Comparison of ENCODE assay signal across 11 cellular contexts in the genomic region with DNA sequence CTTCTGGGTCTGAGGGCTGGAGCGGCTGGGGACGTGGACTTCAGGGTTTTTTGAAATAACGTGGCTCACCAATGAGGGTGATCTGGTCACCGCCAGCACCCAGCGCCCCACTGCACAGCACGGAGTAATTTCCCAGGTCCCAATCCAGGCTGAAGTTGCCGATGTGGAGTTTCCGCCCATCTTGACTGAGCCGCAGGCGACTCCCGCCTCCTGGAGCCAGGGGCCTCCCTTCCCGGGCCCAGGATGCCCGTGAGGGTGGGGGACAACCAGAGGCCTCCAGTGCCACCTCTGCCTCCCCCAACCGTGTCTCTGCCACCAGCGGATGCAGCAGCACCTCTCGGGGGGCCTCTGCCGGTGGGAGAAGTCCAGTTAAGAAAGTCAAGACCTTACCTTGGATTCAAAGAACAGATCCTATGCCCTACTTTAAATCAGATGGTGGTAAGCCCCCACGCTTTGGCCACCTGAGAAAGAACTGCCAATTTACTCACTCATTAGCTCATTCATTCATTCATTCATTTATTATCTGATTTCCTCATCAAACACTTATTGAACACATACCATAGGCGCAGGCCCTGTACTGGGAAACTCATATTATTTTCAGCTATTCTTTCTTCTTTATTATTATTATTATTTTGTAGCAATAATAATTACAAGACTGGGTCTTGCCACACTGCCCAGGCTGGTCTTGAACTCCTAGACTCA. TPM values are rescaled to one million over a fixed set of nuclear protein-coding genes. Genes with fewer than 3 reads are reported as not detected.
DNase-seq lines count a peak whose midpoint lies in the region; ATAC-seq and TF ChIP-seq lines count a peak whose summit lies in the region.
"Had no signal": no experiment of that assay in that cellular context is flagged by ENCODE, and none has a peak within 500 bp of the region (broad histone marks: within the 10 kb centered on the region; RNA-seq: fewer than 3 reads in every experiment).

No MANE protein-coding gene starts in this region.

- POLR2A ChIA-PET in CD4-positive, alpha-beta memory T cell (lab: Charles Lee; ENCODE audit: partially characterized antibody) = interaction anchor here (2.1 kb wide), 1 partner anchor 30 kb away, joined by 10 read pairs; a partner anchor contains a TSS

- no peak for DNase-seq in CD4-positive, alpha-beta memory T cell
- DNase-seq in HFFc6 = no peak
- no peak for DNase-seq in activated naive CD8-positive, alpha-beta T cell treated with anti-CD3 and anti-CD28 coated beads for 36 hours
- no peak for DNase-seq in inferior parietal cortex (ENCODE audit: extremely low spot score)
- no peak for DNase-seq in ascending aorta (ENCODE audit: low spot score in 2 of 2)
- DNase-seq in OCI-M2 (lab: John Stamatoyannopoulos, UW; ENCODE audit: unreplicated experiment) = no peak

- peaks cover 15% of the 10 kb centered on the region for H3K4me1 ChIP-seq in CD4-positive, alpha-beta memory T cell (ENCODE audit: insufficient read depth, low read length)
- H3K4me1 ChIP-seq in ascending aorta = peaks cover 0 to 4% of the 10 kb centered on the region in 2 donors

- no peaks in the 10 kb centered on the region for H3K36me3 ChIP-seq in CD4-positive, alpha-beta memory T cell (ENCODE audit: insufficient read depth, low read length)
- no peaks in the 10 kb centered on the region for H3K36me3 ChIP-seq in ascending aorta
- H3K36me3 ChIP-seq: brain microvascular endothelial cell had no signal

- H3K27me3 Mint-ChIP-seq in CD4-positive, alpha-beta memory T cell = peaks cover 0 to 4% of the 10 kb centered on the region in 2 donors
- peaks cover 3% of the 10 kb centered on the region for H3K27me3 Mint-ChIP-seq in HFFc6 (ENCODE audit: insufficient read depth)
- H3K27me3 Mint-ChIP-seq in activated naive CD8-positive, alpha-beta T cell treated with anti-CD3 and anti-CD28 coated beads for 36 hours = peaks cover 9% of the 10 kb centered on the region
- H3K27me3 Mint-ChIP-seq in nephron (ENCODE audit: low read depth) = peaks cover 20% of the 10 kb centered on the region

- no peaks in the 10 kb centered on the region for H3K36me3 Mint-ChIP-seq in CD4-positive, alpha-beta memory T cell
- no peaks in the 10 kb centered on the region for H3K36me3 Mint-ChIP-seq in HFFc6 (ENCODE audit: low read depth)
- no peaks in the 10 kb centered on the region for H3K36me3 Mint-ChIP-seq in activated naive CD8-positive, alpha-beta T cell treated with anti-CD3 and anti-CD28 coated beads for 36 hours
- peaks cover 17% of the 10 kb centered on the region for H3K36me3 Mint-ChIP-seq in nephron (ENCODE audit: low read depth)

- H3K4me3 ChIP-seq in CD4-positive, alpha-beta memory T cell (ENCODE audit: low read length in 2 of 2) = no peak overlapping the region
- peak overlapping the region in 1 of 2 donors; percentile 85 for H3K4me3 ChIP-seq in ascending aorta

- peak overlapping the region in 6 of 8 donors; percentile 67 to 90 (median 85) for H3K4me3 Mint-ChIP-seq in CD4-positive, alpha-beta memory T cell
- peak overlapping the region; percentile 91 for H3K4me3 Mint-ChIP-seq in HFFc6
- peak overlapping the region; percentile 85 for H3K4me3 Mint-ChIP-seq in activated naive CD8-positive, alpha-beta T cell treated with anti-CD3 and anti-CD28 coated beads for 36 hours
- peak overlapping the region; percentile 90 to 97 (median 95) for H3K4me3 Mint-ChIP-seq in nephron

- H3K27ac ChIP-seq in CD4-positive, alpha-beta memory T cell (ENCODE audit: low read depth, low read length) = no peak overlapping the region
- H3K27ac ChIP-seq in ascending aorta = no peak overlapping the region
- H3K27ac ChIP-seq: SK-N-MC had no signal

- no peaks in the 10 kb centered on the region for H3K9me3 ChIP-seq in CD4-positive, alpha-beta memory T cell (ENCODE audit: control insufficient read depth in 1 of 2, low read length in 2 of 2)
- H3K9me3 ChIP-seq in ascending aorta = no peaks in the 10 kb centered on the region

- CTCF ChIA-PET in CD4-positive, alpha-beta memory T cell (lab: Charles Lee; ENCODE audit: partially characterized antibody) = interaction anchor here (0.7 to 1.2 kb wide), 14 partner anchors 9 to 440 kb away, joined by 3 to 8 read pairs (median 4); a partner anchor contains a TSS

- no peaks in the 10 kb centered on the region for H3K27me3 ChIP-seq in CD4-positive, alpha-beta memory T cell (ENCODE audit: insufficient read depth, low read length)
- H3K27me3 ChIP-seq in ascending aorta = no peaks in the 10 kb centered on the region
- H3K27me3 ChIP-seq: brain microvascular endothelial cell had no signal

- TF ChIP-seq CTCF in HFFc6 (IDR thresholded peaks at IDR 0.05) = no peak
- no peak for TF ChIP-seq CTCF in nephron (IDR thresholded peaks at IDR 0.05; ENCODE audit: unreplicated experiment in 3 of 3)
- no peak for TF ChIP-seq CTCF in ascending aorta (IDR thresholded peaks at IDR 0.05)

- peaks cover 12 to 27% (median 18%) of the 10 kb centered on the region in 4 donors for H3K4me1 Mint-ChIP-seq in CD4-positive, alpha-beta memory T cell
- H3K4me1 Mint-ChIP-seq in HFFc6 (ENCODE audit: low read depth) (peaks cover 21% of the 10 kb centered on the region), nephron (peaks cover 15% of the 10 kb centered on the region)
- peaks cover 9% of the 10 kb centered on the region for H3K4me1 Mint-ChIP-seq in activated naive CD8-positive, alpha-beta T cell treated with anti-CD3 and anti-CD28 coated beads for 36 hours

- no peak for ATAC-seq in GM21390 (IDR thresholded peaks at IDR 0.05; ENCODE audit: unreplicated experiment)

- H3K9me3 Mint-ChIP-seq in CD4-positive, alpha-beta memory T cell = no peaks in the 10 kb centered on the region
- H3K9me3 Mint-ChIP-seq in HFFc6 = peaks cover 6% of the 10 kb centered on the region; the same call in 1 of the 2 replicates
- no peaks in the 10 kb centered on the region for H3K9me3 Mint-ChIP-seq in activated naive CD8-positive, alpha-beta T cell treated with anti-CD3 and anti-CD28 coated beads for 36 hours
- H3K9me3 Mint-ChIP-seq in nephron = no peaks in the 10 kb centered on the region

- intact Hi-C loops in CD4-positive, alpha-beta memory T cell (cut with micrococcal nuclease) = loop anchor here (1.0 kb wide), 1 partner anchor 177 kb away; no protein-coding TSS in a partner anchor
- intact Hi-C loops in ascending aorta (cut with DNase I) = loop anchor here (1.0 to 2.0 kb wide), 4 partner anchors 101 to 439 kb away; no protein-coding TSS in a partner anchor

- H3K27ac Mint-ChIP-seq in CD4-positive, alpha-beta memory T cell = peak overlapping the region in 1 of 7 donors; percentile 84
- H3K27ac Mint-ChIP-seq in HFFc6 (no peak overlapping the region; the same call in 1 of the 2 replicates), nephron (peak overlapping the region; percentile 81 to 96 (median 81))
- H3K27ac Mint-ChIP-seq in activated naive CD8-positive, alpha-beta T cell treated with anti-CD3 and anti-CD28 coated beads for 36 hours = peak overlapping the region; percentile 71

RNA-seq across cellular contexts. Expression of a gene that starts 3.9 kb away (rescaled TPM):
- total RNA-seq in CD4-positive, alpha-beta memory T cell = under 1 TPM; 0.22 to 0.26 TPM
- under 1 TPM in 1 of 2 donors, not detected in 1; 0.17 TPM for polyA plus RNA-seq in CD4-positive, alpha-beta memory T cell
- total RNA-seq in HFFc6 (2021; fragmentation: NEBNext Ultra II Directional; extraction: Animal tissue kit (Norgen Biotek cat#: 25700)) = 1 to 10 TPM in 2 of 6 experiments, under 1 TPM in 4; 0.79 to 1.6 (median 0.89) TPM
- total RNA-seq in activated naive CD8-positive, alpha-beta T cell treated with anti-CD3 and anti-CD28 coated beads for 36 hours = 1 to 10 TPM; 1.3 to 1.6 TPM
- 1.4 TPM for total RNA-seq in ascending aorta

RNA-seq across cellular contexts. Expression of a gene that starts 26.6 kb away (rescaled TPM):
- total RNA-seq in CD4-positive, alpha-beta memory T cell = not detected
- polyA plus RNA-seq in CD4-positive, alpha-beta memory T cell = not detected
- not detected for total RNA-seq in HFFc6 (2021; fragmentation: NEBNext Ultra II Directional; extraction: Animal tissue kit (Norgen Biotek cat#: 25700))
- under 1 TPM; 0.12 to 0.18 TPM for total RNA-seq in activated naive CD8-positive, alpha-beta T cell treated with anti-CD3 and anti-CD28 coated beads for 36 hours
- total RNA-seq in ascending aorta = 4.9 TPM

RNA-seq across cellular contexts. Expression of a gene that starts 28.2 kb away (rescaled TPM):
- total RNA-seq in CD4-positive, alpha-beta memory T cell = 10 to 100 TPM; 51.4 to 53.9 TPM
- 10 to 100 TPM; 65.2 to 97.0 TPM for polyA plus RNA-seq in CD4-positive, alpha-beta memory T cell
- 100 to 1,000 TPM; 109 to 157 (median 132) TPM for total RNA-seq in HFFc6 (2021; fragmentation: NEBNext Ultra II Directional; extraction: Animal tissue kit (Norgen Biotek cat#: 25700))
- total RNA-seq in activated naive CD8-positive, alpha-beta T cell treated with anti-CD3 and anti-CD28 coated beads for 36 hours = 100 to 1,000 TPM; 115 to 130 TPM
- total RNA-seq in ascending aorta = 42.5 TPM

RNA-seq across cellular contexts. Expression of a gene that starts 30.8 kb away (rescaled TPM):
- total RNA-seq in CD4-positive, alpha-beta memory T cell = 1 to 10 TPM; 1.5 to 2.0 TPM
- polyA plus RNA-seq in CD4-positive, alpha-beta memory T cell = not detected
- total RNA-seq in HFFc6 (2021; fragmentation: NEBNext Ultra II Directional; extraction: Animal tissue kit (Norgen Biotek cat#: 25700)) = 1 to 10 TPM in 3 of 6 experiments, under 1 TPM in 3; 0.60 to 2.3 (median 0.94) TPM
- 1 to 10 TPM; 2.0 to 3.8 TPM for total RNA-seq in activated naive CD8-positive, alpha-beta T cell treated with anti-CD3 and anti-CD28 coated beads for 36 hours
- not detected for total RNA-seq in ascending aorta
- total RNA-seq: temporal lobe had no signal

RNA-seq across cellular contexts. Expression of a gene that starts 34.4 kb away (rescaled TPM):
- total RNA-seq in CD4-positive, alpha-beta memory T cell = 1 to 10 TPM; 2.7 to 2.8 TPM
- polyA plus RNA-seq in CD4-positive, alpha-beta memory T cell = 10 to 100 TPM; 36.5 to 44.3 TPM
- total RNA-seq in HFFc6 (2021; fragmentation: NEBNext Ultra II Directional; extraction: Animal tissue kit (Norgen Biotek cat#: 25700)) = not detected
- 10 to 100 TPM; 85.3 to 91.9 TPM for total RNA-seq in activated naive CD8-positive, alpha-beta T cell treated with anti-CD3 and anti-CD28 coated beads for 36 hours
- total RNA-seq in ascending aorta = 30.2 TPM
- total RNA-seq: temporal lobe had no signal
